In the genomic region with DNA sequence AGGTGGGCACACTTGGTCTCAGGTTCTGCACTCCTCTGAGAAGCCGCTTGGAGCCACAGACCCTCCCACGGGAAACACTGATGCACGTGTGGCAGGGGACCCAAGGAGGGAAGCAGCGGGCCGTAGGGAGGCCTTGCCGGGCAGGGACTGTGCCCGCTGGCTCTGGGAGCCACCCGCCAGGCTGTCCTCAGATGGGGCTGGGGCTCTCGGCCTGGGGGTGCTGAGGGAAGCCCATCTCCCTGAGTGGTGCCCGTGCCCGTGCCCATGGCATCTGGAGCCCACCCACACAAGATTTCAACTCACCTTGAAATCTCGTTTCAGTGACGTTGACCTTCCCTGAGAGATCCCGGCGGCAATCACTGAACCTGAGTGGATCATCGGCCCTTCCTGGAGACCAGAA, we compare ENCODE assay signal across 24 cellular contexts. TPM values are rescaled to one million over a fixed set of nuclear protein-coding genes. Genes with fewer than 3 reads are reported as not detected.
A peak's percentile ranks its signal among the peaks of the same experiment; 100 is the strongest.
DNase-seq lines count a peak whose midpoint lies in the region; ATAC-seq, FAIRE-seq and TF ChIP-seq lines count a peak whose summit lies in the region.
"Had no signal": no experiment of that assay in that cellular context is flagged by ENCODE, and none has a peak within 500 bp of the region (broad histone marks: within the 10 kb centered on the region; RNA-seq: fewer than 3 reads in every experiment).

No MANE protein-coding gene starts in this region.

- H3K27me3 ChIP-seq in right cardiac atrium (ENCODE audit: control insufficient read depth, insufficient read depth) (no peaks in the 10 kb centered on the region), heart left ventricle (no peaks in the 10 kb centered on the region), BLaER1 (no peaks in the 10 kb centered on the region)

- H3K27ac ChIP-seq in right cardiac atrium (ENCODE audit: low read length), result no peak overlapping the region
- H3K27ac ChIP-seq in heart left ventricle, result no peak overlapping the region
- H3K27ac ChIP-seq in BLaER1, result peak overlapping the region; percentile 84
- no peak overlapping the region for H3K27ac ChIP-seq in kidney (ENCODE audit: low read depth in 2 of 2, low read length in 2 of 2)
- H3K27ac ChIP-seq: A549 had no signal

- no peak for ATAC-seq in right cardiac atrium
- no peak for ATAC-seq in heart left ventricle
- ATAC-seq in GM21723 (IDR thresholded peaks at IDR 0.05; ENCODE audit: unreplicated experiment), result no peak
- ATAC-seq: A549, GM12878 had no signal

- TF ChIP-seq POLR2A in heart left ventricle (IDR thresholded peaks at IDR 0.05), result no peak

- H3K4me3 ChIP-seq in right cardiac atrium (ENCODE audit: low read length), result no peak overlapping the region
- no peak overlapping the region for H3K4me3 ChIP-seq in heart left ventricle
- no peak overlapping the region for H3K4me3 ChIP-seq in BLaER1
- no peak overlapping the region for H3K4me3 ChIP-seq in kidney (ENCODE audit: low read length in 2 of 2)
- H3K4me3 ChIP-seq: A549, GM12878, HAP-1 had no signal

- H3K36me3 ChIP-seq in heart left ventricle (peaks cover 0 to 90% (median 79%) of the 10 kb centered on the region in 9 donors), BLaER1 (peaks cover 90% of the 10 kb centered on the region), kidney (ENCODE audit: control insufficient read depth in 1 of 2, insufficient read depth in 2 of 2, low read length in 2 of 2) (peaks cover 12 to 14% of the 10 kb centered on the region in 2 donors)

- no peaks in the 10 kb centered on the region for H3K9me3 ChIP-seq in right cardiac atrium (ENCODE audit: control insufficient read depth, low read length)
- no peaks in the 10 kb centered on the region for H3K9me3 ChIP-seq in heart left ventricle
- H3K9me3 ChIP-seq in BLaER1, result no peaks in the 10 kb centered on the region
- H3K9me3 ChIP-seq in kidney (ENCODE audit: control insufficient read depth in 1 of 2, low read length in 2 of 2), result no peaks in the 10 kb centered on the region
- H3K9me3 ChIP-seq: A549, HAP-1 had no signal

- intact Hi-C loops in right cardiac atrium (cut with DNase I), result no loop called here
- intact Hi-C loops in heart left ventricle (cut with DNase I), result no loop called here
- intact Hi-C loops in kidney (cut with DNase I), result no loop called here

- H3K4me2 ChIP-seq in BLaER1, result peak overlapping the region; percentile 93
- H3K4me2 ChIP-seq: A549 had no signal

- H3K4me1 ChIP-seq in right cardiac atrium (ENCODE audit: control insufficient read depth, insufficient read depth, low read length) (no peaks in the 10 kb centered on the region), heart left ventricle (no peaks in the 10 kb centered on the region), BLaER1 (peaks cover 83% of the 10 kb centered on the region), kidney (ENCODE audit: control insufficient read depth in 1 of 2, insufficient read depth in 1 of 2, low read depth in 1 of 2, low read length in 2 of 2) (no peaks in the 10 kb centered on the region)
- H3K4me1 ChIP-seq: A549, HAP-1 had no signal

- H3K9ac ChIP-seq in BLaER1, result peak overlapping the region; percentile 63
- no peak overlapping the region for H3K9ac ChIP-seq in kidney (ENCODE audit: low read length in 2 of 2)

- no peak for FAIRE-seq in kidney (lab: Jason Lieb, UNC)
- FAIRE-seq: A549, D721Med, GM12878, GM19239, H54 had no signal

- TF ChIP-seq CTCF in heart left ventricle (IDR thresholded peaks at IDR 0.05) (no peak), kidney (IDR thresholded peaks at IDR 0.05; ENCODE audit: borderline replicate concordance, extremely low read depth, insufficient read depth) (no peak)

- peak in 2 of 3 donors; percentile 26 to 37 for DNase-seq in right cardiac atrium
- DNase-seq in heart left ventricle, result no peak
- DNase-seq in kidney, result peak; percentile 55
- DNase-seq in epidermal melanocyte (ENCODE audit: insufficient read length, low spot score), result no peak
- DNase-seq: 8988T; ACHN; AML-193; CD4-positive, alpha-beta T cell; CD8-positive, alpha-beta memory T cell; DMS 273 treated with DMSO at 0.1 percent for 48 hours; DMS79; EL; GDM1; GOT3 had no signal

- peaks cover 61% of the 10 kb centered on the region for H4K20me1 ChIP-seq in BLaER1

- 91% methylated on average over 16 of the region's 16 CpGs for WGBS in right cardiac atrium
- 90 to 93% (median 92%) methylated on average over 14 to 16 of the region's 16 CpGs for WGBS in heart left ventricle, 4 donors

RNA-seq across cellular contexts. Expression of gene CCDC154, which starts 12.6 kb away (rescaled TPM):
- total RNA-seq in right cardiac atrium (1 to 10 TPM in 2 of 4 donors, under 1 TPM in 2; 0.39 to 1.8 (median 0.89) TPM), heart left ventricle (1 to 10 TPM in 2 of 9 donors, under 1 TPM in 5, not detected in 2; 0.31 to 1.5 (median 0.92) TPM), kidney (2.8 TPM)
- polyA plus RNA-seq in right cardiac atrium (0.50 TPM), heart left ventricle (under 1 TPM; 0.14 to 0.65 TPM), kidney (ENCODE audit: insufficient read depth, low read depth, low replicate concordance) (1.8 TPM)
- polyA plus RNA-seq: CD14-positive monocyte; CD8-positive, alpha-beta memory T cell had no signal

RNA-seq across cellular contexts. Expression of gene CLCN7, which starts 17.9 kb away (rescaled TPM):
- total RNA-seq in right cardiac atrium (10 to 100 TPM; 32.9 to 54.8 (median 49.0) TPM), heart left ventricle (10 to 100 TPM; 30.3 to 70.8 (median 33.6) TPM), kidney (92.5 TPM)
- polyA plus RNA-seq in right cardiac atrium (35.7 TPM), heart left ventricle (10 to 100 TPM; 32.7 to 41.5 TPM), kidney (ENCODE audit: insufficient read depth, low read depth, low replicate concordance) (38.9 TPM)

RNA-seq across cellular contexts. Expression of gene PERCC1, which starts 26.1 kb away (rescaled TPM):
- total RNA-seq in right cardiac atrium (under 1 TPM in 1 of 4 donors, not detected in 3; 0.26 TPM), heart left ventricle (under 1 TPM in 4 of 9 donors, not detected in 5; 0.32 to 0.60 (median 0.41) TPM), kidney (not detected)
- polyA plus RNA-seq in right cardiac atrium (0.18 TPM), heart left ventricle (under 1 TPM in 1 of 2 donors, not detected in 1; 0.11 TPM), kidney (ENCODE audit: insufficient read depth, low read depth, low replicate concordance) (not detected)
- total RNA-seq: GM12878 had no signal
- polyA plus RNA-seq: A549; BJ; CD14-positive monocyte; CD8-positive, alpha-beta memory T cell; GM12878 had no signal

RNA-seq across cellular contexts. Expression of gene PTX4, which starts 31.8 kb away (rescaled TPM):
- under 1 TPM in 2 of 4 donors, not detected in 2; 0.18 to 0.28 TPM for total RNA-seq in right cardiac atrium
- polyA plus RNA-seq in right cardiac atrium, result 0.09 TPM
- under 1 TPM in 2 of 9 donors, not detected in 7; 0.20 to 0.23 TPM for total RNA-seq in heart left ventricle
- polyA plus RNA-seq in heart left ventricle, result under 1 TPM in 1 of 2 donors, not detected in 1; 0.04 TPM
- not detected for total RNA-seq in kidney
- not detected for polyA plus RNA-seq in kidney (ENCODE audit: insufficient read depth, low read depth, low replicate concordance)
- total RNA-seq: CD4-positive, alpha-beta T cell; CD8-positive, alpha-beta memory T cell; GM12878 had no signal
- polyA plus RNA-seq: A549; BJ; CD14-positive monocyte; CD8-positive, alpha-beta memory T cell; GM12878 had no signal

RNA-seq across cellular contexts. Expression of gene TELO2, which starts 36.2 kb away (rescaled TPM):
- 10 to 100 TPM; 21.2 to 29.2 (median 23.2) TPM for total RNA-seq in right cardiac atrium
- polyA plus RNA-seq in right cardiac atrium, result 24.6 TPM
- 10 to 100 TPM; 11.8 to 29.6 (median 16.7) TPM for total RNA-seq in heart left ventricle
- 10 to 100 TPM; 22.7 to 27.0 TPM for polyA plus RNA-seq in heart left ventricle
- total RNA-seq in kidney, result 37.4 TPM
- polyA plus RNA-seq in kidney (ENCODE audit: insufficient read depth, low read depth, low replicate concordance), result 27.7 TPM

Comparison
In these comparisons a context has a peak if more than half of its experiments do, and no peak if none do; other contexts are left out.
1. DNase-seq: peak in right cardiac atrium (2 of 3) and kidney (single experiment); none in heart left ventricle (0 of 5) and epidermal melanocyte (single experiment).